Comparison of ENCODE assay signal across 23 cellular contexts in the genomic region with DNA sequence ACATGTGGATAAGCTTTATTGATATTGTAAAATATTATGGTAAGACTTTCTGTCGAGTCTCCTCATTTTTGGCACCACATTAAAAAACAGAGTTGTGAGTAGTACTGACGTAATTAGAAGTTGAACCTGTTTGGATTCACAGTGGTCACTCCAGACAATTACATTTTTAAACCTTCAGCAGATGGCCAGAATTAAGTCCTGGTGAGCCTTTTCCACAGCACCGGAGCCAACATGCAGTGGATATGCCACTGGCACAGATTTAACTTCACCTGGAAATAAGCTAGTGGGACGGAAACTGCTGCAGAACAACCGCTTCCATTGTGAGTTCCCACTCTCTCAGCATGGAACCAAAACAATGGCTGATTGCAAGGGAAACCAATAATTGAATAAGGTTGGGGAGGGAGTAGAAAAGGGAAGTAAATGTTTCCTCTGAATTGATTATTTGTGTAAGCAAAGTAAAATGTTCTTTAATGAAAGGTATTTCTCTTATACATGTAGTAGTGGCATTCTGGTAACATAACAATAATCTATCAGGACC.
"Had no signal": no experiment of that assay in that cellular context is flagged by ENCODE, and none has a peak within 500 bp of the region (broad histone marks: within the 10 kb centered on the region; RNA-seq: fewer than 3 reads in every experiment).

No MANE protein-coding gene starts in this region.

- H3K27me3 ChIP-seq: ascending aorta, esophagus squamous epithelium had no signal

- ATAC-seq: lower lobe of right lung had no signal

- H3K4me1 ChIP-seq: ascending aorta, esophagus squamous epithelium, lower lobe of right lung had no signal

- DNase-seq: activated CD4-positive, alpha-beta T cell treated with anti-CD3 and anti-CD28 coated beads, Interleukin-2, amount 50 U/mL, for 1 hour; activated CD4-positive, CD25-positive, alpha-beta regulatory T cell treated with anti-CD3 and anti-CD28 coated beads, Interleukin-2, amount 50 U/mL, for 72 hours; activated CD8-positive, alpha-beta memory T cell treated with anti-CD3 and anti-CD28 coated beads for 24 hours; activated CD8-positive, alpha-beta memory T cell treated with anti-CD3 and anti-CD28 coated beads, Interleukin-2, amount 50 U/mL, for 48 hours; activated gamma-delta T cell; activated T-cell treated with anti-CD3 and anti-CD28 coated beads, Interleukin-2, amount 50 U/mL, for 48 hours; effector CD8-positive, alpha-beta T cell; esophagus squamous epithelium; islet precursor cell; left colon; lower lobe of right lung; nucleus accumbens; stimulated activated CD4-positive, alpha-beta T cell treated with anti-CD3 and anti-CD28 coated beads, Interleukin-12 subunit alpha, Interleukin-12 subunit beta, amount 100 ng/mL, for 4 hours; stimulated activated CD4-positive, alpha-beta T cell treated with anti-CD3 and anti-CD28 coated beads, Interleukin-1b, Interleukin-23, amount 100 ng/mL, for 48 hours; stimulated activated CD8-positive, alpha-beta memory T cell treated with anti-CD3 and anti-CD28 coated beads, Interleukin-4, amount 100 ng/mL, for 48 hours; stimulated activated naive CD4-positive, alpha-beta T cell had no signal

- H3K36me3 Mint-ChIP-seq: activated naive CD4-positive, alpha-beta T cell treated with anti-CD3 and anti-CD28 coated beads, Interleukin-2, amount 50 U/mL, for 24 hours; mesothelial cell of epicardium had no signal

- H3K4me1 Mint-ChIP-seq: activated naive CD4-positive, alpha-beta T cell treated with anti-CD3 and anti-CD28 coated beads, Interleukin-2, amount 50 U/mL, for 24 hours; central memory CD8-positive, alpha-beta T cell had no signal

- H3K27ac ChIP-seq: ascending aorta, esophagus squamous epithelium, lower lobe of right lung had no signal

- H3K9me3 Mint-ChIP-seq: activated naive CD4-positive, alpha-beta T cell treated with anti-CD3 and anti-CD28 coated beads, Interleukin-2, amount 50 U/mL, for 24 hours; central memory CD8-positive, alpha-beta T cell; dendritic cell treated with granulocyte-macrophage colony-stimulating factor and Interleukin-4, amounts not matched to agents 40 ng/mL and 50 ng/mL, for 4 days; mesothelial cell of epicardium; nephron; T-helper 1 cell treated with Interleukin-12 subunit alpha and Interleukin-12 subunit beta and Interleukin-4 antibody, amounts not matched to agents 30 μg/mL and 1 μg/mL, for 36 hours had no signal

- H3K27me3 Mint-ChIP-seq: dendritic cell treated with granulocyte-macrophage colony-stimulating factor and Interleukin-4, amounts not matched to agents 40 ng/mL and 50 ng/mL, for 4 days had no signal

- H3K36me3 ChIP-seq: ascending aorta, esophagus squamous epithelium, lower lobe of right lung had no signal

- H3K4me3 Mint-ChIP-seq: activated naive CD4-positive, alpha-beta T cell treated with anti-CD3 and anti-CD28 coated beads, Interleukin-2, amount 50 U/mL, for 24 hours; central memory CD8-positive, alpha-beta T cell; dendritic cell treated with granulocyte-macrophage colony-stimulating factor and Interleukin-4, amounts not matched to agents 40 ng/mL and 50 ng/mL, for 4 days; mesothelial cell of epicardium; nephron; T-helper 1 cell treated with Interleukin-12 subunit alpha and Interleukin-12 subunit beta and Interleukin-4 antibody, amounts not matched to agents 30 μg/mL and 1 μg/mL, for 36 hours had no signal

- H3K4me3 ChIP-seq: ascending aorta, esophagus squamous epithelium, lower lobe of right lung had no signal

- H3K27ac Mint-ChIP-seq: activated naive CD4-positive, alpha-beta T cell treated with anti-CD3 and anti-CD28 coated beads, Interleukin-2, amount 50 U/mL, for 24 hours; dendritic cell treated with granulocyte-macrophage colony-stimulating factor and Interleukin-4, amounts not matched to agents 40 ng/mL and 50 ng/mL, for 4 days; mesothelial cell of epicardium; T-helper 1 cell treated with Interleukin-12 subunit alpha and Interleukin-12 subunit beta and Interleukin-4 antibody, amounts not matched to agents 30 μg/mL and 1 μg/mL, for 36 hours had no signal
